24 cellular contexts compared by ENCODE assay signal in genomic region chr2:12803616-12804015, GRCh38.
"Had no signal": no experiment of that assay in that cellular context is flagged by ENCODE, and none has a peak within 500 bp of the region (broad histone marks: within the 10 kb centered on the region; RNA-seq: fewer than 3 reads in every experiment).

No MANE protein-coding gene starts in this region.

- DNase-seq: activated CD4-positive, alpha-beta T cell treated with anti-CD3 and anti-CD28 coated beads for 1 hour; activated CD4-positive, alpha-beta T cell treated with anti-CD3 and anti-CD28 coated beads, Interleukin-2, amount 50 U/mL, for 1 hour; activated CD8-positive, alpha-beta T cell treated with anti-CD3 and anti-CD28 coated beads, Interleukin-2, amount 10 ng/mL, durations not matched to agents 7 days and 5 days; activated gamma-delta T cell; activated naive CD4-positive, alpha-beta T cell treated with anti-CD3 and anti-CD28 coated beads, Interleukin-2, amount 50 U/mL, for 16 hours; activated naive CD8-positive, alpha-beta T cell treated with anti-CD3 and anti-CD28 coated beads, Interleukin-2, amount 50 U/mL, for 24 hours; anterior cingulate cortex; body of pancreas; cortex of kidney; immature natural killer cell; lower lobe of right lung; mesendoderm; naive B cell; occipital lobe; posterior cingulate gyrus; sigmoid colon; stimulated activated CD4-positive, alpha-beta T cell treated with anti-CD3 and anti-CD28 coated beads, Interleukin-15, amount 100 ng/mL, for 24 hours; trophoblast cell; uterus had no signal

- ATAC-seq: activated CD8-positive, alpha-beta T cell treated with anti-CD3 and anti-CD28 coated beads, Interleukin-2, amount 10 ng/mL, durations not matched to agents 7 days and 5 days; activated naive CD8-positive, alpha-beta T cell treated with anti-CD3 and anti-CD28 coated beads, Interleukin-2, amount 50 U/mL, for 24 hours; body of pancreas; left lobe of liver; lower lobe of right lung; stimulated activated memory B cell treated with anti-CD40 and anti-IgM and Interleukin-4, amounts not matched to agents 10 μg/mL and 1 μg/mL and 100 μg/mL, for 72 hours had no signal

- H3K4me2 ChIP-seq: smooth muscle cell had no signal

- H3K27me3 ChIP-seq: body of pancreas, cardiac muscle cell, sigmoid colon, uterus had no signal

- H3K4me3 ChIP-seq: body of pancreas, cardiac muscle cell, lower lobe of right lung, sigmoid colon, smooth muscle cell, uterus had no signal

- H3K9me3 ChIP-seq: body of pancreas, uterus had no signal

- H3K4me1 ChIP-seq: body of pancreas, lower lobe of right lung, uterus had no signal

- H3K27ac ChIP-seq: body of pancreas, cardiac muscle cell, epithelial cell of prostate, lower lobe of right lung, sigmoid colon, uterus had no signal

- H3K36me3 ChIP-seq: cardiac muscle cell, lower lobe of right lung, sigmoid colon, uterus had no signal
